16 cellular contexts compared by ENCODE assay signal in the genomic region with DNA sequence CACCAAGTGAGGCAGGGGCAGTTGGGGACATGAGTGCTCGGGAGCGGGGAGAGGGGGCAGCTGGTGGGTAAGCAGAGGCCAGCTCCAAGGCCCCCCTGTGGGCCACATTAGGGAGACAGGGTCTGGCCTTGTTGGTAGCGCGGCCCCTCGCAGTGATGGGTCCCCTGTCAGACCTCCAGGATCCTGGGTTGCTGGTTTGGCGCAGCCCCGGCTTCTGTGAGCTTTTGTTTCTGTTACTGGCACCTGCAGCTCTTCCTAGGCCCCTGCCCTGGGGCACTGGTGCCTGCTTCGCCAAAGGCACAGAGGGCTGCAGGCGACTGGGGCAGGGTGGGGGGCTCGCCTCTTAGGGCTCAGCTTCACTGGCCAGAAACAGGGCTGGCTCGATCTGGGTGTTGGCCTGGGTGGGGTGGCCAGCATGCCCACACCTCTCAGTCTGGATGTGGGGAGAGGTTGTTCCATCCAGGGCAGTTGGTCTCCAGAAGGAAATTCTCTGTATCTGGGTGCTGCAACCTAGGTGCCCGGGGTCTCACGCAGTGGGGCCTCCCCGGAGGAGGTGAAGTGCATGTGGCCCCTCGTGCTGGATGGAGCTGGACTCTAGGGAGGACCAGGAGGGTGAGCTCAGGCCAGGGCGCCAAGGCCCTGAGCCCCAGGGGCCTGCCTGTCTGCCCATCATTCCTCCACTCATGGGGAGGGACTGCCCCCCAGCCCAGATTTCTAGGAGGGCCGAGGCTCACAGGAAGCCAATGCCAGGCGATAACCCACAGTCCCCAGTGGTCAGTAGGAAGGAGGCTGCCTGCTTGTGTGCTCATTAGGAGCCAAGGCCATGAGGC.
A peak's percentile ranks its signal among the peaks of the same experiment; 100 is the strongest.
DNase-seq lines count a peak whose midpoint lies in the region; ATAC-seq and TF ChIP-seq lines count a peak whose summit lies in the region.
"Had no signal": no experiment of that assay in that cellular context is flagged by ENCODE, and none has a peak within 500 bp of the region (broad histone marks: within the 10 kb centered on the region; RNA-seq: fewer than 3 reads in every experiment).

No MANE protein-coding gene starts in this region.

- H3K4me1 Mint-ChIP-seq in memory B cell, result peaks cover 49% of the 10 kb centered on the region
- H3K4me1 Mint-ChIP-seq in stimulated activated memory B cell treated with anti-CD40 and anti-IgM and Interleukin-4, amounts not matched to agents 10 μg/mL and 1 μg/mL and 100 μg/mL, for 72 hours, result peaks cover 87% of the 10 kb centered on the region
- H3K4me1 Mint-ChIP-seq in T-cell, result peaks cover 0 to 26% (median 13%) of the 10 kb centered on the region in 3 donors

- H2AFZ ChIP-seq in OCI-LY7 (ENCODE audit: low read length), result no peak overlapping the region

- no peaks in the 10 kb centered on the region for H3K27me3 Mint-ChIP-seq in memory B cell
- no peaks in the 10 kb centered on the region for H3K27me3 Mint-ChIP-seq in stimulated activated memory B cell treated with anti-CD40 and anti-IgM and Interleukin-4, amounts not matched to agents 10 μg/mL and 1 μg/mL and 100 μg/mL, for 72 hours
- H3K27me3 Mint-ChIP-seq in T-cell, result no peaks in the 10 kb centered on the region

- no TSS peak for BruUV-seq in OCI-LY7 (replicated peaks; lab: Mats Ljungman, UMichigan)

- POLR2A ChIA-PET in OCI-LY7 (lab: Charles Lee) (interaction anchor here (0.6 to 5.5 kb wide), 10 partner anchors 11 to 119 kb away, joined by 3 to 34 read pairs (median 4); no protein-coding TSS in a partner anchor), T-cell (lab: Charles Lee) (no interaction called here)

- H3K9me2 ChIP-seq in OCI-LY7 (ENCODE audit: insufficient read depth, low read length), result no peaks in the 10 kb centered on the region

- intact Hi-C loops in left ventricle myocardium superior (cut with micrococcal nuclease) (no loop called here), left ventricle myocardium inferior (cut with micrococcal nuclease) (no loop called here), OCI-LY7 (cut with micrococcal nuclease; ENCODE audit: unreplicated experiment) (no loop called here)

- H3K36me3 Mint-ChIP-seq in memory B cell (peaks cover 7% of the 10 kb centered on the region), T-cell (no peaks in the 10 kb centered on the region)
- peaks cover 10% of the 10 kb centered on the region for H3K36me3 Mint-ChIP-seq in stimulated activated memory B cell treated with anti-CD40 and anti-IgM and Interleukin-4, amounts not matched to agents 10 μg/mL and 1 μg/mL and 100 μg/mL, for 72 hours

- DNase-seq in left ventricle myocardium superior, result peak; percentile 28
- DNase-seq in left ventricle myocardium inferior, result no peak
- no peak for DNase-seq in OCI-LY7 (ENCODE audit: low spot score)
- peak in 1 of 2 donors; percentile 28 for DNase-seq in memory B cell (ENCODE audit: low spot score in 2 of 2)
- DNase-seq in T-cell, result no peak
- DNase-seq: Caco-2, DMS53, MM.1S, NCI-H187 treated with DMSO at 0.1 percent for 48 hours, NCI-H2171, NCI-H446 treated with DMSO at 0.1 percent for 48 hours had no signal

- H3K4me1 ChIP-seq in left ventricle myocardium inferior, result no peaks in the 10 kb centered on the region
- H3K4me1 ChIP-seq in OCI-LY7 (ENCODE audit: insufficient read depth, low read length, poor library complexity, severe bottlenecking), result peaks cover 76% of the 10 kb centered on the region
- H3K4me1 ChIP-seq: HAP-1 had no signal

- H3K4me3 ChIP-seq in left ventricle myocardium inferior (no peak overlapping the region), OCI-LY7 (ENCODE audit: low read depth, low read length, poor library complexity, severe bottlenecking) (peak overlapping the region; percentile 6)
- H3K4me3 ChIP-seq: HAP-1 had no signal

- no peak for TF ChIP-seq CTCF in left ventricle myocardium inferior (IDR thresholded peaks at IDR 0.05; ENCODE audit: borderline replicate concordance)
- no peak for TF ChIP-seq CTCF in OCI-LY7 (conservative IDR thresholded peaks at IDR 0.05; ENCODE audit: low read length)

- H3K27ac ChIP-seq in left ventricle myocardium inferior (replicated peaks) (no peak overlapping the region), OCI-LY7 (ENCODE audit: low read depth, low read length, poor library complexity, severe bottlenecking) (peak overlapping the region; percentile 79)
- H3K27ac ChIP-seq: KMS-11 had no signal

- H3K27ac Mint-ChIP-seq in memory B cell, result peak overlapping the region; percentile 97
- H3K27ac Mint-ChIP-seq in stimulated activated memory B cell treated with anti-CD40 and anti-IgM and Interleukin-4, amounts not matched to agents 10 μg/mL and 1 μg/mL and 100 μg/mL, for 72 hours, result peak overlapping the region; percentile 97
- H3K27ac Mint-ChIP-seq in T-cell, result no peak overlapping the region

- H3K4me3 Mint-ChIP-seq in memory B cell (peak overlapping the region; percentile 17), T-cell (no peak overlapping the region)
- no peak overlapping the region for H3K4me3 Mint-ChIP-seq in stimulated activated memory B cell treated with anti-CD40 and anti-IgM and Interleukin-4, amounts not matched to agents 10 μg/mL and 1 μg/mL and 100 μg/mL, for 72 hours

- no peaks in the 10 kb centered on the region for H3K36me3 ChIP-seq in left ventricle myocardium inferior
- H3K36me3 ChIP-seq in OCI-LY7 (ENCODE audit: insufficient read depth, low read length), result no peaks in the 10 kb centered on the region
- H3K36me3 ChIP-seq: HAP-1 had no signal

- no peaks in the 10 kb centered on the region for H3K9me3 ChIP-seq in left ventricle myocardium inferior (replicated peaks)
- H3K9me3 ChIP-seq in OCI-LY7 (ENCODE audit: low read length), result no peaks in the 10 kb centered on the region
- H3K9me3 ChIP-seq: Caco-2, HAP-1 had no signal

- H3K27me3 ChIP-seq in left ventricle myocardium inferior (ENCODE audit: low read depth), result no peaks in the 10 kb centered on the region

- ATAC-seq in left ventricle myocardium superior (no peak), memory B cell (ENCODE audit: low read depth) (no peak), T-cell (replicated peaks in 1 of 4) (no peak), GM21825 (IDR thresholded peaks at IDR 0.05; ENCODE audit: unreplicated experiment) (no peak), HG03439 (IDR thresholded peaks at IDR 0.05; ENCODE audit: unreplicated experiment) (no peak)
- ATAC-seq in stimulated activated memory B cell treated with anti-CD40 and anti-IgM and Interleukin-4, amounts not matched to agents 10 μg/mL and 1 μg/mL and 100 μg/mL, for 72 hours, result no peak

- CTCF ChIA-PET in OCI-LY7 (lab: Charles Lee; ENCODE audit: unreplicated experiment), result interaction anchor here (0.7 kb wide), 1 partner anchor 54 kb away, joined by 3 read pairs; no protein-coding TSS in a partner anchor
- CTCF ChIA-PET in T-cell (lab: Charles Lee), result interaction anchor here in 1 of 2 donors (0.6 kb wide), 2 partner anchors 86 to 471 kb away, joined by 3 read pairs; no protein-coding TSS in a partner anchor

- no peaks in the 10 kb centered on the region for H3K79me2 ChIP-seq in OCI-LY7 (ENCODE audit: insufficient read depth, low read depth, low read length)

- peaks cover 3% of the 10 kb centered on the region for H3K9me3 Mint-ChIP-seq in memory B cell
- H3K9me3 Mint-ChIP-seq in stimulated activated memory B cell treated with anti-CD40 and anti-IgM and Interleukin-4, amounts not matched to agents 10 μg/mL and 1 μg/mL and 100 μg/mL, for 72 hours, result peaks cover 6% of the 10 kb centered on the region
- H3K9me3 Mint-ChIP-seq in T-cell, result no peaks in the 10 kb centered on the region

- no peaks in the 10 kb centered on the region for H4K20me1 ChIP-seq in OCI-LY7 (ENCODE audit: insufficient read depth, low read length)

- peak overlapping the region; percentile 62 for H3K4me2 ChIP-seq in OCI-LY7 (ENCODE audit: low read length)
- H3K4me2 ChIP-seq: KMS-11 had no signal

Comparison
In these comparisons a context has a peak if more than half of its experiments do, and no peak if none do; other contexts are left out.
1. H3K27ac Mint-ChIP-seq: peak in memory B cell (single experiment) and stimulated activated memory B cell treated with anti-CD40 and anti-IgM and Interleukin-4, amounts not matched to agents 10 μg/mL and 1 μg/mL and 100 μg/mL, for 72 hours (single experiment); none in T-cell (0 of 2).